10 cellular contexts compared by ENCODE assay signal in the genomic region with DNA sequence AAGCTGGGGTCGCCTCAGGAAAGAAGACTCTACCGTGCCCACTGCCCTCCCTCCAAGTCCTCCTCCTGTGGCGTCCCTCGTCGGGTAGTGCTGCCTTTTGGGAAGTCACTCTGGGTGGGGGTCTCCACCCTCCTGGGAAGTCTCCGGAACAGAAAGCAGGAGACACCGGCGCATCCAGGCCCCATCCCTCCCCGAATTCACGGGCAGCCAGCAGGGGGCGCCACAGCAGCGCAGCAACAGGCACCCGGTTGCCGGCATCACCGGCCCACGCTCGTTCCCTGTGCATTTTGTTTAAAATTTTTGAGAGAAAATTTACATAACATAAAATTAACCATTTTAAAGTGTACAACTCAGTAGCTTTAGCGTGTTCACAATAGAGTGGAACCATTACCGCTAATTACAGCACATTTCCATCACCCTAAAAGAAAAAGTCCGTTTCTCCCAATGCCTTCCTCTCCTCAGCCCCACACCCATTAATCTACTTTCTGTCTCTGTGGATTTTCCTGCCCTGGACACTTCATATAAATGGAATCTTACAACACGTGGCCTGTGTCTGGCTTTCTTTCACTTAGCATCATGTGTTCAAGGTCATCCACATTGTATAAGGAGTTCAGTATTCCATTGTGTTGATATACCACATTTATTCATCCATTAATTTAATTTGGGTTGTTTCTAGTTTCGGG.
DNase-seq lines count a peak whose midpoint lies in the region; ATAC-seq, FAIRE-seq and TF ChIP-seq lines count a peak whose summit lies in the region.
"Had no signal": no experiment of that assay in that cellular context is flagged by ENCODE, and none has a peak within 500 bp of the region (broad histone marks: within the 10 kb centered on the region; RNA-seq: fewer than 3 reads in every experiment).

No MANE protein-coding gene starts in this region.

- ATAC-seq in GM19351 (IDR thresholded peaks at IDR 0.05; ENCODE audit: unreplicated experiment) (no peak), GM21528 (IDR thresholded peaks at IDR 0.05; ENCODE audit: low FRiP score, unreplicated experiment) (no peak)

- intact Hi-C loops in Caco-2 (cut with micrococcal nuclease; ENCODE audit: unreplicated experiment): no loop called here

- CTCF ChIA-PET in Caco-2 (lab: Charles Lee): no interaction called here

- H3K9me3 ChIP-seq in Caco-2: no peaks in the 10 kb centered on the region

- H3K27me3 Mint-ChIP-seq in Caco-2 (ENCODE audit: insufficient read depth, unreplicated experiment): no peaks in the 10 kb centered on the region

- no peaks in the 10 kb centered on the region for H3K36me3 Mint-ChIP-seq in Caco-2 (ENCODE audit: insufficient read depth, unreplicated experiment)
- H3K36me3 Mint-ChIP-seq: IgD-negative memory B cell; naive thymus-derived CD4-positive, alpha-beta T cell had no signal

- BruUV-seq in Caco-2 (replicated peaks; lab: Mats Ljungman, UMichigan): no TSS peak

- FAIRE-seq in frontal cortex (lab: Jason Lieb, UNC): no peak

- no peak overlapping the region for H3K27ac Mint-ChIP-seq in Caco-2 (ENCODE audit: unreplicated experiment)
- H3K27ac Mint-ChIP-seq: IgD-negative memory B cell; naive thymus-derived CD4-positive, alpha-beta T cell had no signal

- no peaks in the 10 kb centered on the region for H3K27me3 ChIP-seq in Caco-2 (replicated peaks; ENCODE audit: control insufficient read depth, insufficient read depth, low read length)

- H3K36me3 ChIP-seq in Caco-2 (ENCODE audit: control insufficient read depth, insufficient read depth, low read length): no peaks in the 10 kb centered on the region

- no peak for DNase-seq in Caco-2
- DNase-seq in activated T-cell treated with anti-CD3 and anti-CD28 coated beads for 48 hours (ENCODE audit: low read depth): peak; percentile 55
- peak; percentile 47 to 72 for DNase-seq in frontal cortex (ENCODE audit: low spot score in 2 of 2)
- DNase-seq in pons (ENCODE audit: low spot score): peak; percentile 23
- no peak for DNase-seq in NCI-H446 treated with DMSO at 0.1 percent for 48 hours (lab: John Stamatoyannopoulos, UW)

- no peak overlapping the region for H3K4me3 Mint-ChIP-seq in Caco-2 (ENCODE audit: unreplicated experiment)

- no peaks in the 10 kb centered on the region for H3K9me3 Mint-ChIP-seq in Caco-2 (ENCODE audit: unreplicated experiment)
- H3K9me3 Mint-ChIP-seq: IgD-negative memory B cell had no signal

- no peaks in the 10 kb centered on the region for H3K4me1 ChIP-seq in Caco-2

- H3K4me3 ChIP-seq in Caco-2 (ENCODE audit: low read depth, low read length): no peak overlapping the region

- peak; percentile 36 to 43 for TF ChIP-seq CTCF in Caco-2 (IDR thresholded peaks at IDR 0.05; ENCODE audit: insufficient read depth in 1 of 2, low read depth in 1 of 2, low read length in 1 of 2, severe bottlenecking in 1 of 2, unreplicated experiment in 1 of 2)

- POLR2A ChIA-PET in Caco-2 (lab: Charles Lee): no interaction called here

- no peaks in the 10 kb centered on the region for H3K4me1 Mint-ChIP-seq in Caco-2 (ENCODE audit: low read depth, unreplicated experiment)

- peak; percentile 88 for TF ChIP-seq RAD21 in Ishikawa (IDR thresholded peaks at IDR 0.05; ENCODE audit: low read depth)

- no peak for TF ChIP-seq EP300 in Ishikawa (IDR thresholded peaks at IDR 0.05; ENCODE audit: borderline replicate concordance)

TF ChIP-seq in Ishikawa, 13 proteins besides CTCF, POLR2A, EP300 and RAD21:
- TF ChIP-seq, protein P1, sequence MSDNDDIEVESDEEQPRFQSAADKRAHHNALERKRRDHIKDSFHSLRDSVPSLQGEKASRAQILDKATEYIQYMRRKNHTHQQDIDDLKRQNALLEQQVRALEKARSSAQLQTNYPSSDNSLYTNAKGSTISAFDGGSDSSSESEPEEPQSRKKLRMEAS (IDR thresholded peaks at IDR 0.05): no peak
- peak; percentile 54; the same call in 1 of the 2 replicates for TF ChIP-seq ZBTB7A (IDR thresholded peaks at IDR 0.05; ENCODE audit: low read depth)

Comparison
In these comparisons a context has a peak if more than half of its experiments do, and no peak if none do; other contexts are left out.
1. DNase-seq: peak in activated T-cell treated with anti-CD3 and anti-CD28 coated beads for 48 hours (single experiment), frontal cortex (2 of 2) and pons (single experiment); none in Caco-2 (0 of 2) and NCI-H446 treated with DMSO at 0.1 percent for 48 hours (single experiment).